In the genomic region with DNA sequence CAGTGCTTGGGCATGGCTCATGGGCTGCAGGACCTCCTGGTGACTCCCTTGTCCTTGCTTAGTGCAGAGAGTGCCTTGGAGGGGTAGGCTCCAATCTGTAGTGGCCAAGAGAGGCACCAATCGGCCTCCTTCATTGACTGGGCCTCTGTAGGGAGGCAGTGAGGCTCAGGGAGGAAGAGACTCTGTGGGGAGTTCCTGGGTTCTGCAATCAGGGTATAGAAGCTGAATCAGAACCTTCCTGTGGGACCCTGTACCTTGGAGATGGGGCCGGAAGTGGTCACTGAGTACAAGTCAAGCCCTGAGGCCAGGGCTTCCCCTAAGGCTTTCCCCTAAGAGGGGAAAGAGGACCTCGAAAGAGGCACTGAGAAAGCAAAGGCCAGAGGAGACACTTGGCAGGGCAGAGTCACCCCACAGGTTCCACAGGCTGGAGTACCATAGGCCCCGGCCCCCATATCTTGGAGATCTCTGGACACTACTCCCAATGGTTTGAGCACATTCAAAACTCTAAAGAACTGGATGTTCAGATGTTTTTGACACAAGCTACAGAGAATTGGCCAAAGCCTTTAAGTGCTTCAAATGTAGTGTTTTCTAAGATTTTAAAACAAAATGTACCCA, we compare ENCODE assay signal across 1 cellular context.
TF ChIP-seq lines count a peak whose summit lies in the region.

No MANE protein-coding gene starts in this region.

TF ChIP-seq in IMR-90, 13 proteins besides CTCF, POLR2A, EP300 and RAD21 (continued from another document):
- TF ChIP-seq, protein P1, sequence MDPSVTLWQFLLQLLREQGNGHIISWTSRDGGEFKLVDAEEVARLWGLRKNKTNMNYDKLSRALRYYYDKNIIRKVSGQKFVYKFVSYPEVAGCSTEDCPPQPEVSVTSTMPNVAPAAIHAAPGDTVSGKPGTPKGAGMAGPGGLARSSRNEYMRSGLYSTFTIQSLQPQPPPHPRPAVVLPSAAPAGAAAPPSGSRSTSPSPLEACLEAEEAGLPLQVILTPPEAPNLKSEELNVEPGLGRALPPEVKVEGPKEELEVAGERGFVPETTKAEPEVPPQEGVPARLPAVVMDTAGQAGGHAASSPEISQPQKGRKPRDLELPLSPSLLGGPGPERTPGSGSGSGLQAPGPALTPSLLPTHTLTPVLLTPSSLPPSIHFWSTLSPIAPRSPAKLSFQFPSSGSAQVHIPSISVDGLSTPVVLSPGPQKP (IDR thresholded peaks at IDR 0.05; ENCODE audit: borderline replicate concordance, low read depth, low read length) = no peak
- no peak for TF ChIP-seq BHLHE40 (IDR thresholded peaks at IDR 0.05; ENCODE audit: low read depth, low read length)
- no peak for TF ChIP-seq FOS (IDR thresholded peaks at IDR 0.05; ENCODE audit: low read depth, low read length)
- no peak for TF ChIP-seq MAZ (IDR thresholded peaks at IDR 0.05; ENCODE audit: borderline replicate concordance, low read depth, low read length)
- TF ChIP-seq, protein P2, sequence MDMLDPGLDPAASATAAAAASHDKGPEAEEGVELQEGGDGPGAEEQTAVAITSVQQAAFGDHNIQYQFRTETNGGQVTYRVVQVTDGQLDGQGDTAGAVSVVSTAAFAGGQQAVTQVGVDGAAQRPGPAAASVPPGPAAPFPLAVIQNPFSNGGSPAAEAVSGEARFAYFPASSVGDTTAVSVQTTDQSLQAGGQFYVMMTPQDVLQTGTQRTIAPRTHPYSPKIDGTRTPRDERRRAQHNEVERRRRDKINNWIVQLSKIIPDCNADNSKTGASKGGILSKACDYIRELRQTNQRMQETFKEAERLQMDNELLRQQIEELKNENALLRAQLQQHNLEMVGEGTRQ (IDR thresholded peaks at IDR 0.05; ENCODE audit: low read depth, low read length) = no peak
- no peak for TF ChIP-seq RFX5 (IDR thresholded peaks at IDR 0.05; ENCODE audit: low read depth, low read length)
